In genomic region chr5:140567871-140568270, GRCh38 we compare ENCODE assay signal across 17 cellular contexts. TPM values are rescaled to one million over a fixed set of nuclear protein-coding genes. Genes with fewer than 3 reads are reported as not detected.
A peak's percentile ranks its signal among the peaks of the same experiment; 100 is the strongest.
DNase-seq lines count a peak whose midpoint lies in the region; ATAC-seq and TF ChIP-seq lines count a peak whose summit lies in the region.
"Had no signal": no experiment of that assay in that cellular context is flagged by ENCODE, and none has a peak within 500 bp of the region (broad histone marks: within the 10 kb centered on the region; RNA-seq: fewer than 3 reads in every experiment).

No MANE protein-coding gene starts in this region.

- H3K4me1 Mint-ChIP-seq in activated naive CD4-positive, alpha-beta T cell treated with anti-CD3 and anti-CD28 coated beads, Interleukin-2, amount 50 U/mL, for 24 hours = peaks cover 59% of the 10 kb centered on the region
- peaks cover 61 to 74% (median 67%) of the 10 kb centered on the region in 3 donors for H3K4me1 Mint-ChIP-seq in T-cell
- peaks cover 52% of the 10 kb centered on the region for H3K4me1 Mint-ChIP-seq in stimulated activated memory B cell treated with anti-CD40 and anti-IgM and Interleukin-4, amounts not matched to agents 10 μg/mL and 1 μg/mL and 100 μg/mL, for 72 hours

- H3K9me3 Mint-ChIP-seq in activated naive CD4-positive, alpha-beta T cell treated with anti-CD3 and anti-CD28 coated beads, Interleukin-2, amount 50 U/mL, for 24 hours = no peaks in the 10 kb centered on the region
- H3K9me3 Mint-ChIP-seq in T-cell = no peaks in the 10 kb centered on the region
- no peaks in the 10 kb centered on the region for H3K9me3 Mint-ChIP-seq in stimulated activated memory B cell treated with anti-CD40 and anti-IgM and Interleukin-4, amounts not matched to agents 10 μg/mL and 1 μg/mL and 100 μg/mL, for 72 hours

- peak overlapping the region; percentile 35 for H3K27ac Mint-ChIP-seq in activated naive CD4-positive, alpha-beta T cell treated with anti-CD3 and anti-CD28 coated beads, Interleukin-2, amount 50 U/mL, for 24 hours
- peak overlapping the region; percentile 25 to 99 for H3K27ac Mint-ChIP-seq in T-cell
- H3K27ac Mint-ChIP-seq in stimulated activated memory B cell treated with anti-CD40 and anti-IgM and Interleukin-4, amounts not matched to agents 10 μg/mL and 1 μg/mL and 100 μg/mL, for 72 hours = peak overlapping the region; percentile 84

- POLR2A ChIA-PET in T-cell (lab: Charles Lee) = no interaction called here

- peaks cover 68% of the 10 kb centered on the region for H3K4me1 ChIP-seq in lower lobe of right lung

- H3K36me3 Mint-ChIP-seq in activated naive CD4-positive, alpha-beta T cell treated with anti-CD3 and anti-CD28 coated beads, Interleukin-2, amount 50 U/mL, for 24 hours = peaks cover 23% of the 10 kb centered on the region
- peaks cover 18% of the 10 kb centered on the region for H3K36me3 Mint-ChIP-seq in T-cell
- H3K36me3 Mint-ChIP-seq in stimulated activated memory B cell treated with anti-CD40 and anti-IgM and Interleukin-4, amounts not matched to agents 10 μg/mL and 1 μg/mL and 100 μg/mL, for 72 hours = peaks cover 46% of the 10 kb centered on the region

- DNase-seq in activated naive CD4-positive, alpha-beta T cell (lab: John Stamatoyannopoulos, UW) = no peak
- DNase-seq in T-cell = no peak
- DNase-seq in lower lobe of right lung = no peak
- no peak for DNase-seq in DMS153 treated with DMSO at 0.1 percent for 48 hours (lab: John Stamatoyannopoulos, UW; ENCODE audit: unreplicated experiment)
- DNase-seq: activated CD4-positive, CD25-positive, alpha-beta regulatory T cell treated with anti-CD3 and anti-CD28 coated beads, Interleukin-2, amount 50 U/mL, for 72 hours; activated effector memory CD4-positive, alpha-beta T cell treated with anti-CD3 and anti-CD28 coated beads, Interleukin-2, amount 50 U/mL, for 16 hours; GF-D8; heart right ventricle; islet precursor cell; NCI-H1694 treated with DMSO at 0.1 percent for 48 hours; NCI-H345; Right ventricle myocardium superior; stimulated activated CD4-positive, alpha-beta T cell treated with anti-CD3 and anti-CD28 coated beads, Interleukin-4, amount 100 ng/mL, for 1 hour had no signal

- CTCF ChIA-PET in T-cell (lab: Charles Lee) = no interaction called here

- peak overlapping the region; percentile 72 for H3K27ac ChIP-seq in lower lobe of right lung

- no peaks in the 10 kb centered on the region for H3K9me3 ChIP-seq in lower lobe of right lung
- H3K9me3 ChIP-seq: heart right ventricle had no signal

- H3K27me3 ChIP-seq in lower lobe of right lung (ENCODE audit: low read depth) = no peaks in the 10 kb centered on the region
- H3K27me3 ChIP-seq: heart right ventricle had no signal

- no peaks in the 10 kb centered on the region for H3K27me3 Mint-ChIP-seq in activated naive CD4-positive, alpha-beta T cell treated with anti-CD3 and anti-CD28 coated beads, Interleukin-2, amount 50 U/mL, for 24 hours
- H3K27me3 Mint-ChIP-seq in T-cell = no peaks in the 10 kb centered on the region
- no peaks in the 10 kb centered on the region for H3K27me3 Mint-ChIP-seq in stimulated activated memory B cell treated with anti-CD40 and anti-IgM and Interleukin-4, amounts not matched to agents 10 μg/mL and 1 μg/mL and 100 μg/mL, for 72 hours

- intact Hi-C loops in lower lobe of right lung (cut with DNase I) = loop anchor here (10.0 kb wide), 1 partner anchor 67 kb away; the partner anchor contains the start of genes CD14 and TMCO6

- H3K4me3 Mint-ChIP-seq in activated naive CD4-positive, alpha-beta T cell treated with anti-CD3 and anti-CD28 coated beads, Interleukin-2, amount 50 U/mL, for 24 hours = peak overlapping the region; percentile 42
- peak overlapping the region in 2 of 3 donors; percentile 21 to 75 for H3K4me3 Mint-ChIP-seq in T-cell
- H3K4me3 Mint-ChIP-seq in stimulated activated memory B cell treated with anti-CD40 and anti-IgM and Interleukin-4, amounts not matched to agents 10 μg/mL and 1 μg/mL and 100 μg/mL, for 72 hours = no peak overlapping the region

- H3K36me3 ChIP-seq in lower lobe of right lung = peaks cover 35% of the 10 kb centered on the region

- no peak for TF ChIP-seq CTCF in lower lobe of right lung (IDR thresholded peaks at IDR 0.05)

- no peak for ATAC-seq in T-cell (replicated peaks in 1 of 4)
- no peak for ATAC-seq in lower lobe of right lung
- ATAC-seq in stimulated activated memory B cell treated with anti-CD40 and anti-IgM and Interleukin-4, amounts not matched to agents 10 μg/mL and 1 μg/mL and 100 μg/mL, for 72 hours = no peak
- ATAC-seq in HG02840 (IDR thresholded peaks at IDR 0.05; ENCODE audit: low FRiP score, unreplicated experiment) = no peak
- ATAC-seq in GM18517 (IDR thresholded peaks at IDR 0.05; ENCODE audit: unreplicated experiment) = no peak
- ATAC-seq: heart right ventricle had no signal

- H3K4me3 ChIP-seq in lower lobe of right lung = no peak overlapping the region
- H3K4me3 ChIP-seq: heart right ventricle had no signal

RNA-seq across cellular contexts. Expression of gene SLC35A4, which starts 3.2 kb away (rescaled TPM):
- total RNA-seq in T-cell = 10 to 100 TPM; 47.7 to 75.2 (median 72.4) TPM
- total RNA-seq in lower lobe of right lung = 71.8 TPM

RNA-seq across cellular contexts. Expression of gene APBB3, which starts 3.5 kb away (rescaled TPM):
- 10 to 100 TPM; 53.9 to 70.5 (median 64.1) TPM for total RNA-seq in T-cell
- 25.1 TPM for total RNA-seq in lower lobe of right lung

RNA-seq across cellular contexts. Expression of gene SRA1, which starts 10.6 kb away (rescaled TPM):
- total RNA-seq in T-cell = 10 to 100 TPM; 26.8 to 30.5 (median 28.4) TPM
- 21.4 TPM for total RNA-seq in lower lobe of right lung

RNA-seq across cellular contexts. Expression of gene EIF4EBP3, which starts 20.4 kb away (rescaled TPM):
- total RNA-seq in T-cell (10 to 100 TPM; 10.6 to 23.6 (median 20.4) TPM), lower lobe of right lung (19.3 TPM)
